In genomic region chr2:101942846-101943245, GRCh38 we compare ENCODE assay signal across 6 cellular contexts. TPM values are rescaled to one million over a fixed set of nuclear protein-coding genes. Genes with fewer than 3 reads are reported as not detected.
"Had no signal": no experiment of that assay in that cellular context is flagged by ENCODE, and none has a peak within 500 bp of the region (broad histone marks: within the 10 kb centered on the region; RNA-seq: fewer than 3 reads in every experiment).

No MANE protein-coding gene starts in this region.

- H3K4me1 Mint-ChIP-seq: GM23338 had no signal

- H3K4me3 Mint-ChIP-seq: GM23338, H9 had no signal

- DNase-seq: H9, HCEC 1CT, IMR-90 had no signal

- H3K4me3 ChIP-seq: GM23338, K562 had no signal

- H3K27ac Mint-ChIP-seq: GM23338 had no signal

- ATAC-seq: GM23338, K562 had no signal

RNA-seq across cellular contexts. Expression of gene IL1R2, which starts 48.9 kb away (rescaled TPM):
- total RNA-seq: GM23338, H1, H9, IMR-90, K562 had no signal
- polyA plus RNA-seq: GM23338, IMR-90 had no signal
